In the genomic region with DNA sequence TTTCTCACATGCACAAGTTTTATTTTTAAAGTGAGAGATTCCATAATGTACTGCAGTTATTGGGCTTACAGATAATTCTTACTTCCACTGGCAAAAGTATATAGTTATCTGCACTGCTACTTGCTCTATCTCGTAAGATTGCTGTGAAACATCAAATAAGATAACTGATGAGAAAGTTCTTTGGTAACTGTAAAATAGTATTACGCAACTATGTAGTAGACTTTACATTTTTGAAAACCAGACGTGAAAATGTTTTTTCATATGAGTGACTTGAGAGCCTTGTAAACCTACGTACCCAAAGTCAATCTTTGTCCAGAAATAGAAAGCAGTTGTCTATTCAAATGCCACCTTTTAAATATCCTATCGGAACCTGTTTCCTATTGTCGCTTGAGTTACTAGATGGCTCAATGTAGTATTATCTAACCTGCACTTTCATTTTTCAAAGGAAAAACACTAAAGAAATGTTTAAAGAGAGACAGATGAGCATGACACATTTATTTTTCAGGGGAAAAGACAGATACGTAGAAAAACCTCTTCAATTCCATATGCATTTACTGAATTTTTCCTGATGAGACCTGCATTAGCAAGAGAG, we compare ENCODE assay signal across 8 cellular contexts. TPM values are rescaled to one million over a fixed set of nuclear protein-coding genes. Genes with fewer than 3 reads are reported as not detected.
DNase-seq lines count a peak whose midpoint lies in the region; ATAC-seq and TF ChIP-seq lines count a peak whose summit lies in the region.

No MANE protein-coding gene starts in this region.

- H3K27ac Mint-ChIP-seq in activated naive CD4-positive, alpha-beta T cell treated with anti-CD3 and anti-CD28 coated beads, Interleukin-2, amount 50 U/mL, for 72 hours: peak overlapping the region; percentile 61 to 92

- no peak for TF ChIP-seq POLR2A in right lobe of liver (IDR thresholded peaks at IDR 0.05)

- H3K36me3 Mint-ChIP-seq in activated naive CD4-positive, alpha-beta T cell treated with anti-CD3 and anti-CD28 coated beads, Interleukin-2, amount 50 U/mL, for 72 hours: peaks cover 11% of the 10 kb centered on the region in 2 donors

- no peak overlapping the region for H3K27ac ChIP-seq in cardiac muscle cell
- H3K27ac ChIP-seq in right lobe of liver: peak overlapping the region in 2 of 3 donors; percentile 100
- no peak overlapping the region for H3K27ac ChIP-seq in urinary bladder (ENCODE audit: low read depth)

- TF ChIP-seq CTCF in cardiac muscle cell (IDR thresholded peaks at IDR 0.05; ENCODE audit: low read depth, low read length): no peak
- TF ChIP-seq CTCF in right lobe of liver (IDR thresholded peaks at IDR 0.05): no peak

- H3K9me3 ChIP-seq in cardiac muscle cell (ENCODE audit: low read depth) (no peaks in the 10 kb centered on the region), right lobe of liver (no peaks in the 10 kb centered on the region)

- DNase-seq in cardiac muscle cell (ENCODE audit: low read depth in 1 of 2, low spot score in 1 of 2) (no peak), left ventricle myocardium superior (no peak), right lobe of liver (no peak), germinal center (ENCODE audit: low spot score) (no peak), DMS114 treated with DMSO at 0.1 percent for 48 hours (lab: John Stamatoyannopoulos, UW; ENCODE audit: unreplicated experiment) (no peak)
- DNase-seq in activated naive CD4-positive, alpha-beta T cell treated with anti-CD3 and anti-CD28 coated beads, Interleukin-2, amount 50 U/mL, for 72 hours (ENCODE audit: low spot score in 2 of 2): no peak

- H3K4me1 ChIP-seq in cardiac muscle cell (ENCODE audit: low read depth) (no peaks in the 10 kb centered on the region), right lobe of liver (peaks cover 0 to 11% (median 0%) of the 10 kb centered on the region in 4 donors), urinary bladder (ENCODE audit: insufficient read depth) (no peaks in the 10 kb centered on the region)

- intact Hi-C loops in left ventricle myocardium superior (cut with micrococcal nuclease) (loop anchor here (10.0 kb wide), 1 partner anchor 160 kb away; a partner anchor contains a TSS), right lobe of liver (cut with DNase I) (loop anchor here in 1 of 2 donors (10.0 kb wide), 1 partner anchor 150 kb away; no protein-coding TSS in a partner anchor)

- WGBS in right lobe of liver (ENCODE audit: insufficient coverage, low coverage, low lambda C conversion rate, missing lambda C conversion rate): 10% methylated on average over 7 of the region's 7 CpGs
- 55% methylated on average over 7 of the region's 7 CpGs for WGBS in urinary bladder

- H3K27me3 ChIP-seq in cardiac muscle cell (no peaks in the 10 kb centered on the region), right lobe of liver (no peaks in the 10 kb centered on the region)

- ATAC-seq in left ventricle myocardium superior (no peak), right lobe of liver (no peak), HG03097 (IDR thresholded peaks at IDR 0.05; ENCODE audit: low FRiP score, unreplicated experiment) (no peak)
- ATAC-seq in activated naive CD4-positive, alpha-beta T cell treated with anti-CD3 and anti-CD28 coated beads, Interleukin-2, amount 50 U/mL, for 72 hours: no peak

- H3K4me3 ChIP-seq in cardiac muscle cell (peak overlapping the region; percentile 65), right lobe of liver (peak overlapping the region; percentile 88 to 92 (median 92)), urinary bladder (ENCODE audit: low read depth, low read length) (peak overlapping the region; percentile 95)

- H3K9me3 Mint-ChIP-seq in activated naive CD4-positive, alpha-beta T cell treated with anti-CD3 and anti-CD28 coated beads, Interleukin-2, amount 50 U/mL, for 72 hours: no peaks in the 10 kb centered on the region

- H3K36me3 ChIP-seq in cardiac muscle cell: no peaks in the 10 kb centered on the region
- H3K36me3 ChIP-seq in right lobe of liver: no peaks in the 10 kb centered on the region
- H3K36me3 ChIP-seq in urinary bladder (ENCODE audit: insufficient read depth): no peaks in the 10 kb centered on the region

RNA-seq across cellular contexts. Expression of a gene that starts 1.6 kb away (rescaled TPM):
- total RNA-seq in cardiac muscle cell (13.6 and 24.4 TPM in 2 replicates), left ventricle myocardium superior (33.8 TPM), right lobe of liver (10 to 100 TPM; 14.2 to 25.2 (median 20.9) TPM), urinary bladder (71.7 TPM)
- polyA plus RNA-seq in cardiac muscle cell (10.1 and 16.3 TPM in 2 replicates), urinary bladder (8.3 TPM)
- 10 to 100 TPM; 20.5 to 27.1 TPM for total RNA-seq in activated naive CD4-positive, alpha-beta T cell treated with anti-CD3 and anti-CD28 coated beads, Interleukin-2, amount 50 U/mL, for 72 hours

Comparison
In these comparisons a context has a peak if more than half of its experiments do, and no peak if none do; other contexts are left out.
1. H3K27ac ChIP-seq: peak in right lobe of liver (2 of 3); none in cardiac muscle cell (single experiment) and urinary bladder (single experiment).
2. Peak in every context shown above with its lines, with median percentiles within 50 percentile points of each other: H3K4me3 ChIP-seq.